In the genomic region with DNA sequence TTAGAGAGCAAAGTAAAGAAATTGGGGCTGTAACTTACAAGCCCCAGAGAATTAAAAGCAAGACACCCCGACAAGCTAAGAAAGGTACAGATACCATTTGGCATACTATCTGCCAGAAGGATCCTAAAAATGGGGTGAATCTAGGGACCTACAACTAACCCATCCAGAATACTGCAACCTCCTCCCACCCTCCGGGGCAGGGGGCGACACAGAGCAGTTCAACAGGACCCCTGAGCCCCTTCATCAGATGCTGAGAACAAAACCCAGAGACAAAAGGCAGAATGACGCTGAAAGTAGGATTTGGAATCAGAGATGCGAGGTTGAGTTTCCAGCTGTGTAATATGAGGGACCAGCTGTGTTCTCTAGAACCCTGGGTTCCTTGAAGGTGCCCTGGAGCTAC, we compare ENCODE assay signal across 15 cellular contexts.
A peak's percentile ranks its signal among the peaks of the same experiment; 100 is the strongest.
DNase-seq lines count a peak whose midpoint lies in the region; ATAC-seq and TF ChIP-seq lines count a peak whose summit lies in the region.
"Had no signal": no experiment of that assay in that cellular context is flagged by ENCODE, and none has a peak within 500 bp of the region (broad histone marks: within the 10 kb centered on the region; RNA-seq: fewer than 3 reads in every experiment).

No MANE protein-coding gene starts in this region.

- TF ChIP-seq CTCF in 22Rv1 (IDR thresholded peaks at IDR 0.05) (0 out of 2 replicates have a peak, but pooled peaks have one; percentile 8), astrocyte of the cerebellum (IDR thresholded peaks at IDR 0.05; ENCODE audit: low read depth, low read length, missing control alignments) (peak; percentile 26), right lobe of liver (IDR thresholded peaks at IDR 0.05) (no peak)

- no peak for ATAC-seq in right lobe of liver
- ATAC-seq in HG03520 (IDR thresholded peaks at IDR 0.05; ENCODE audit: unreplicated experiment), result no peak

- H3K9me3 ChIP-seq in right lobe of liver, result no peaks in the 10 kb centered on the region

- H3K27me3 ChIP-seq in H7 (ENCODE audit: control insufficient read depth, insufficient read depth, low read length) (no peaks in the 10 kb centered on the region), right lobe of liver (no peaks in the 10 kb centered on the region)

- WGBS in right lobe of liver (ENCODE audit: insufficient coverage, low coverage, low lambda C conversion rate, missing lambda C conversion rate), result 92% methylated on average over 5 of the region's 5 CpGs

- H3K27ac ChIP-seq in 22Rv1 (no peak overlapping the region), right lobe of liver (peak overlapping the region in 2 of 3 donors; percentile 88 to 98)

- in situ Hi-C loops in astrocyte of the cerebellum (cut with HindIII; ENCODE audit: low sequenced_read_pairs), result no loop called here

- H3K36me3 ChIP-seq in H7 (replicated peaks; ENCODE audit: control insufficient read depth, insufficient read depth, low read length) (no peaks in the 10 kb centered on the region; the same call in 1 of the 2 replicates), right lobe of liver (no peaks in the 10 kb centered on the region)

- DNase-seq in H7, result peak; percentile 77
- DNase-seq in astrocyte of the cerebellum (ENCODE audit: low read depth), result no peak
- DNase-seq in right lobe of liver, result no peak
- no peak for DNase-seq in HK-2 (ENCODE audit: unreplicated experiment)
- DNase-seq in DMS53 treated with DMSO at 0.1 percent for 48 hours (lab: John Stamatoyannopoulos, UW; ENCODE audit: unreplicated experiment), result no peak
- DNase-seq in SHP77 (lab: John Stamatoyannopoulos, UW), result no peak
- DNase-seq: activated CD4-positive, alpha-beta memory T cell treated with anti-CD3 and anti-CD28 coated beads, Interleukin-2, amount 10 ng/mL, durations not matched to agents 7 days and 5 days; activated T-cell treated with anti-CD3 and anti-CD28 coated beads, Interleukin-2, amount 50 U/mL, for 48 hours; MM.1S; NCI-H2029 treated with DMSO at 0.1 percent for 48 hours; occipital lobe; RPMI8226; stimulated activated CD4-positive, alpha-beta T cell treated with anti-CD3 and anti-CD28 coated beads, Interleukin-2, amount 100 ng/mL, for 24 hours had no signal

- intact Hi-C loops in right lobe of liver (cut with DNase I), result loop anchor here in 1 of 2 donors (5.0 kb wide), 1 partner anchor 68 kb away; no protein-coding TSS in a partner anchor

- TF ChIP-seq POLR2A in right lobe of liver (IDR thresholded peaks at IDR 0.05), result no peak

- H3K4me3 ChIP-seq in H7 (ENCODE audit: insufficient read depth, low read depth, low read length) (no peak overlapping the region), astrocyte of the cerebellum (ENCODE audit: low read depth, low read length) (no peak overlapping the region), right lobe of liver (no peak overlapping the region)

- H3K4me1 ChIP-seq in right lobe of liver, result peaks cover 0 to 94% (median 38%) of the 10 kb centered on the region in 4 donors

Comparison
In these comparisons a context has a peak if more than half of its experiments do, and no peak if none do; other contexts are left out.
1. CTCF ChIP-seq: peak in 22Rv1 (single experiment) and astrocyte of the cerebellum (single experiment); none in right lobe of liver (0 of 4).